Comparison of ENCODE assay signal across 20 cellular contexts in the genomic region with DNA sequence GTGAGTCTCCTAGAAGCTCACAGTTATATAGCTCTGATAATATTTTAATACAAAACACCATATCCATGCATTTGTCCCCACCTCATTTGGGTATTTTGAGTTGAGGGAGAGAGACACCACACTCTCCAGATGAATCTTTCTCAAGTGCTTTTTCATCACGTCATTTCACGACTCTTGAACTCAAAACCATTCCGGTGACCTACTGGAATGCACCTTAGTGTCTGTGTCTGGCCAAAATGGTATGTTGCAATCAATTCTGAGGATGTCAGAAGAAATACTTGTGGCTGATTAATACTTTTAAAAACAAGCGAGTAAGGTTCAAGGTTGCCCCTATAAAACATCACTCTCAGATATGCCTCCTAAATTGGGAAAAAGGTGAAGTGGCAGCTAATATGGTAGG.
"Had no signal": no experiment of that assay in that cellular context is flagged by ENCODE, and none has a peak within 500 bp of the region (broad histone marks: within the 10 kb centered on the region; RNA-seq: fewer than 3 reads in every experiment).

No MANE protein-coding gene starts in this region.

- H3K36me3 ChIP-seq: gastroesophageal sphincter, neutrophil, suprapubic skin, thyroid gland, uterus had no signal

- ATAC-seq: gastroesophageal sphincter; left colon; naive thymus-derived CD4-positive, alpha-beta T cell; psoas muscle had no signal

- H3K36me3 Mint-ChIP-seq: type B pancreatic cell had no signal

- H3K4me1 ChIP-seq: gastroesophageal sphincter, suprapubic skin, thyroid gland, uterus had no signal

- H3K4me3 Mint-ChIP-seq: naive thymus-derived CD4-positive, alpha-beta T cell; type B pancreatic cell had no signal

- H3K9me3 ChIP-seq: gastroesophageal sphincter, neutrophil, psoas muscle, suprapubic skin, thyroid gland, uterus had no signal

- H3K27me3 ChIP-seq: gastroesophageal sphincter, hepatocyte, neutrophil, suprapubic skin, thyroid gland, uterus had no signal

- H3K4me3 ChIP-seq: coronary artery, gastroesophageal sphincter, hepatocyte, lung, psoas muscle, skin epidermis, suprapubic skin, thyroid gland, uterus had no signal

- H3K27ac Mint-ChIP-seq: naive thymus-derived CD4-positive, alpha-beta T cell; type B pancreatic cell had no signal

- H3K4me2 ChIP-seq: hepatocyte had no signal

- H3K27ac ChIP-seq: coronary artery, gastroesophageal sphincter, hepatocyte, neutrophil, psoas muscle, suprapubic skin, thyroid gland had no signal

- DNase-seq: effector CD4-positive, alpha-beta T cell; head of caudate nucleus; left colon; left ventricle myocardium superior; naive thymus-derived CD4-positive, alpha-beta T cell; psoas muscle; retina; stimulated activated CD4-positive, alpha-beta T cell treated with anti-CD3 and anti-CD28 coated beads, Interleukin-2, amount 100 ng/mL, for 24 hours; stimulated activated CD4-positive, alpha-beta T cell treated with anti-CD3 and anti-CD28 coated beads, Interleukin-4, amount 100 ng/mL, for 4 hours; stimulated activated naive CD4-positive, alpha-beta T cell; thyroid gland; uterus had no signal

- H2AFZ ChIP-seq: hepatocyte had no signal
